In genomic region chr3:35965908-35966307, GRCh38 we compare ENCODE assay signal across 8 cellular contexts.
DNase-seq lines count a peak whose midpoint lies in the region; ATAC-seq and TF ChIP-seq lines count a peak whose summit lies in the region.

No MANE protein-coding gene starts in this region.

- H3K27me3 Mint-ChIP-seq in effector memory CD8-positive, alpha-beta T cell, result no peaks in the 10 kb centered on the region
- H3K27me3 Mint-ChIP-seq in CD4-positive, alpha-beta memory T cell, result no peaks in the 10 kb centered on the region

- H3K27ac Mint-ChIP-seq in effector memory CD8-positive, alpha-beta T cell, result no peak overlapping the region
- H3K27ac Mint-ChIP-seq in CD4-positive, alpha-beta memory T cell, result no peak overlapping the region

- POLR2A ChIA-PET in CD4-positive, alpha-beta memory T cell (lab: Charles Lee; ENCODE audit: partially characterized antibody), result no interaction called here

- H3K27me3 ChIP-seq in H7 (ENCODE audit: control insufficient read depth, insufficient read depth, low read length) (no peaks in the 10 kb centered on the region), esophagus muscularis mucosa (no peaks in the 10 kb centered on the region)
- H3K27me3 ChIP-seq in CD4-positive, alpha-beta memory T cell (ENCODE audit: insufficient read depth, low read length), result no peaks in the 10 kb centered on the region

- peak; percentile 40 to 56 (median 48) for TF ChIP-seq CTCF in esophagus muscularis mucosa (IDR thresholded peaks at IDR 0.05)

- no peaks in the 10 kb centered on the region for H3K36me3 ChIP-seq in H7 (replicated peaks; ENCODE audit: control insufficient read depth, insufficient read depth, low read length)
- H3K36me3 ChIP-seq in esophagus muscularis mucosa, result no peaks in the 10 kb centered on the region
- H3K36me3 ChIP-seq in CD4-positive, alpha-beta memory T cell (ENCODE audit: insufficient read depth, low read length), result no peaks in the 10 kb centered on the region

- H3K36me3 Mint-ChIP-seq in effector memory CD8-positive, alpha-beta T cell (ENCODE audit: insufficient read depth), result no peaks in the 10 kb centered on the region
- H3K36me3 Mint-ChIP-seq in CD4-positive, alpha-beta memory T cell, result no peaks in the 10 kb centered on the region

- ATAC-seq in effector memory CD8-positive, alpha-beta T cell (replicated peaks), result no peak
- no peak for ATAC-seq in GM21528 (IDR thresholded peaks at IDR 0.05; ENCODE audit: low FRiP score, unreplicated experiment)

- WGBS in esophagus muscularis mucosa, result 15% methylated on average over 2 of the region's 2 CpGs

- CTCF ChIA-PET in CD4-positive, alpha-beta memory T cell (lab: Charles Lee; ENCODE audit: partially characterized antibody), result no interaction called here

- intact Hi-C loops in esophagus muscularis mucosa (cut with DNase I), result loop anchor here (2.0 kb wide), 1 partner anchor 735 kb away; no protein-coding TSS in a partner anchor
- intact Hi-C loops in CD4-positive, alpha-beta memory T cell (cut with micrococcal nuclease), result loop anchor here (5.0 to 10.0 kb wide), 2 partner anchors 901 to 989 kb away; no protein-coding TSS in a partner anchor

- no peak overlapping the region for H3K27ac ChIP-seq in esophagus muscularis mucosa (replicated peaks in 1 of 4)
- no peak overlapping the region for H3K27ac ChIP-seq in CD4-positive, alpha-beta memory T cell (ENCODE audit: low read depth, low read length)

- peaks cover 0 to 7% (median 4%) of the 10 kb centered on the region in 4 donors for H3K4me1 ChIP-seq in esophagus muscularis mucosa
- no peaks in the 10 kb centered on the region for H3K4me1 ChIP-seq in CD4-positive, alpha-beta memory T cell (ENCODE audit: insufficient read depth, low read length)

- H3K4me3 ChIP-seq in H7 (ENCODE audit: insufficient read depth, low read depth, low read length), result no peak overlapping the region
- no peak overlapping the region for H3K4me3 ChIP-seq in esophagus muscularis mucosa
- no peak overlapping the region for H3K4me3 ChIP-seq in CD4-positive, alpha-beta memory T cell (ENCODE audit: low read length in 2 of 2)

- no peaks in the 10 kb centered on the region for H3K9me3 Mint-ChIP-seq in effector memory CD8-positive, alpha-beta T cell
- peaks cover 0 to 1% (median 0%) of the 10 kb centered on the region in 8 donors for H3K9me3 Mint-ChIP-seq in CD4-positive, alpha-beta memory T cell

- DNase-seq in COR-L47 (lab: John Stamatoyannopoulos, UW), result peak; percentile 3
- DNase-seq in H7, result peak; percentile 11
- peak; percentile 65 for DNase-seq in OCI-M1 (lab: John Stamatoyannopoulos, UW)
- DNase-seq in esophagus muscularis mucosa (ENCODE audit: extremely low spot score), result no peak
- DNase-seq in renal cortical epithelial cell (ENCODE audit: low read depth), result peak; percentile 50
- DNase-seq in effector memory CD8-positive, alpha-beta T cell, result no peak
- DNase-seq in CD4-positive, alpha-beta memory T cell, result no peak

- TF ChIP-seq EP300 in esophagus muscularis mucosa (IDR thresholded peaks at IDR 0.05), result no peak

- no peak overlapping the region for H3K4me3 Mint-ChIP-seq in effector memory CD8-positive, alpha-beta T cell
- H3K4me3 Mint-ChIP-seq in CD4-positive, alpha-beta memory T cell, result no peak overlapping the region

- no peak for TF ChIP-seq POLR2A in esophagus muscularis mucosa (IDR thresholded peaks at IDR 0.05; ENCODE audit: low read depth)

- H3K4me1 Mint-ChIP-seq in effector memory CD8-positive, alpha-beta T cell (ENCODE audit: low read depth in 2 of 2), result no peaks in the 10 kb centered on the region
- H3K4me1 Mint-ChIP-seq in CD4-positive, alpha-beta memory T cell, result peaks cover 0 to 3% (median 3%) of the 10 kb centered on the region in 4 donors

- no peaks in the 10 kb centered on the region for H3K9me3 ChIP-seq in esophagus muscularis mucosa
- no peaks in the 10 kb centered on the region for H3K9me3 ChIP-seq in CD4-positive, alpha-beta memory T cell (ENCODE audit: control insufficient read depth in 1 of 2, low read length in 2 of 2)

Comparison
In these comparisons a context has a peak if more than half of its experiments do, and no peak if none do; other contexts are left out.
1. DNase-seq: peak in COR-L47 (single experiment), H7 (single experiment), OCI-M1 (single experiment) and renal cortical epithelial cell (single experiment); none in esophagus muscularis mucosa (single experiment), effector memory CD8-positive, alpha-beta T cell (0 of 3) and CD4-positive, alpha-beta memory T cell (0 of 5).